In genomic region chr1:201111156-201111555, GRCh38 we compare ENCODE assay signal across 24 cellular contexts. TPM values are rescaled to one million over a fixed set of nuclear protein-coding genes. Genes with fewer than 3 reads are reported as not detected.
"Had no signal": no experiment of that assay in that cellular context is flagged by ENCODE, and none has a peak within 500 bp of the region (broad histone marks: within the 10 kb centered on the region; RNA-seq: fewer than 3 reads in every experiment).

No MANE protein-coding gene starts in this region.

- H3K36me3 Mint-ChIP-seq: activated CD4-positive, alpha-beta memory T cell treated with anti-CD3 and anti-CD28 coated beads for 36 hours; activated naive CD4-positive, alpha-beta T cell treated with anti-CD3 and anti-CD28 coated beads, Interleukin-2, amount 10 ng/mL, durations not matched to agents 7 days and 5 days; activated naive CD8-positive, alpha-beta T cell treated with anti-CD3 and anti-CD28 coated beads, Interleukin-2, amount 10 ng/mL, durations not matched to agents 7 days and 5 days had no signal

- H3K36me3 ChIP-seq: adrenal gland had no signal

- H3K4me3 Mint-ChIP-seq: activated B cell treated with CpG ODN at 0.5 μM for 24 hours; activated CD4-positive, alpha-beta memory T cell treated with anti-CD3 and anti-CD28 coated beads for 36 hours; activated CD4-positive, alpha-beta T cell treated with anti-CD3 and anti-CD28 coated beads, Interleukin-2, amount 10 ng/mL, durations not matched to agents 7 days and 5 days; activated naive CD4-positive, alpha-beta T cell treated with anti-CD3 and anti-CD28 coated beads, Interleukin-2, amount 10 ng/mL, durations not matched to agents 7 days and 5 days; activated naive CD8-positive, alpha-beta T cell treated with anti-CD3 and anti-CD28 coated beads, Interleukin-2, amount 10 ng/mL, durations not matched to agents 7 days and 5 days; activated T-cell treated with anti-CD3 and anti-CD28 coated beads, Interleukin-2, amount 50 U/mL, for 4 hours; T-helper 1 cell treated with Interleukin-12 subunit alpha and Interleukin-12 subunit beta and Interleukin-4 antibody, amounts not matched to agents 30 μg/mL and 1 μg/mL, for 36 hours had no signal

- H3K27me3 Mint-ChIP-seq: activated CD4-positive, alpha-beta memory T cell treated with anti-CD3 and anti-CD28 coated beads for 36 hours had no signal

- H3K27ac ChIP-seq: adrenal gland had no signal

- H3K9me3 Mint-ChIP-seq: activated B cell treated with CpG ODN at 0.5 μM for 24 hours; activated CD4-positive, alpha-beta memory T cell treated with anti-CD3 and anti-CD28 coated beads for 36 hours; activated CD4-positive, alpha-beta T cell treated with anti-CD3 and anti-CD28 coated beads, Interleukin-2, amount 10 ng/mL, durations not matched to agents 7 days and 5 days; activated naive CD4-positive, alpha-beta T cell treated with anti-CD3 and anti-CD28 coated beads, Interleukin-2, amount 10 ng/mL, durations not matched to agents 7 days and 5 days; activated naive CD8-positive, alpha-beta T cell treated with anti-CD3 and anti-CD28 coated beads, Interleukin-2, amount 10 ng/mL, durations not matched to agents 7 days and 5 days; activated T-cell treated with anti-CD3 and anti-CD28 coated beads, Interleukin-2, amount 50 U/mL, for 4 hours; T-helper 1 cell treated with Interleukin-12 subunit alpha and Interleukin-12 subunit beta and Interleukin-4 antibody, amounts not matched to agents 30 μg/mL and 1 μg/mL, for 36 hours had no signal

- H3K27ac Mint-ChIP-seq: activated B cell treated with CpG ODN at 0.5 μM for 24 hours; activated CD4-positive, alpha-beta memory T cell treated with anti-CD3 and anti-CD28 coated beads for 36 hours; activated CD4-positive, alpha-beta T cell treated with anti-CD3 and anti-CD28 coated beads, Interleukin-2, amount 10 ng/mL, durations not matched to agents 7 days and 5 days; activated naive CD4-positive, alpha-beta T cell treated with anti-CD3 and anti-CD28 coated beads, Interleukin-2, amount 10 ng/mL, durations not matched to agents 7 days and 5 days; activated naive CD8-positive, alpha-beta T cell treated with anti-CD3 and anti-CD28 coated beads, Interleukin-2, amount 10 ng/mL, durations not matched to agents 7 days and 5 days; T-helper 1 cell treated with Interleukin-12 subunit alpha and Interleukin-12 subunit beta and Interleukin-4 antibody, amounts not matched to agents 30 μg/mL and 1 μg/mL, for 36 hours had no signal

- ATAC-seq: activated T-cell treated with anti-CD3 and anti-CD28 coated beads, Interleukin-2, amount 50 U/mL, for 4 hours; PC-3 had no signal

- FAIRE-seq: RCC 7860 had no signal

- H3K9me3 ChIP-seq: adrenal gland had no signal

- H3K27me3 ChIP-seq: adrenal gland had no signal

- H3K4me3 ChIP-seq: adrenal gland had no signal

- DNase-seq: activated B cell treated with CpG ODN at 0.5 μM for 24 hours; activated CD4-positive, alpha-beta memory T cell treated with anti-CD3 and anti-CD28 coated beads for 36 hours; activated CD4-positive, alpha-beta T cell treated with anti-CD3 and anti-CD28 coated beads, Interleukin-2, amount 10 ng/mL, durations not matched to agents 7 days and 5 days; activated CD8-positive, alpha-beta memory T cell treated with anti-CD3 and anti-CD28 coated beads for 24 hours; activated gamma-delta T cell; activated naive CD4-positive, alpha-beta T cell treated with anti-CD3 and anti-CD28 coated beads, Interleukin-2, amount 10 ng/mL, durations not matched to agents 7 days and 5 days; activated naive CD8-positive, alpha-beta T cell treated with anti-CD3 and anti-CD28 coated beads, Interleukin-2, amount 10 ng/mL, durations not matched to agents 7 days and 5 days; activated T-cell treated with anti-CD3 and anti-CD28 coated beads, Interleukin-2, amount 50 U/mL, for 4 hours; adrenal gland; anterior cingulate cortex; Kasumi-1; KBM-7; NCI-H1105 treated with DMSO at 0.1 percent for 48 hours; NCI-H1436 treated with DMSO at 0.1 percent for 48 hours; NCI-H187; NCI-H2081; NCI-H446; NCI-H524; PC-3; SHP77 treated with DMSO at 0.1 percent for 48 hours; T-helper 9 cell had no signal

RNA-seq across cellular contexts. Expression of gene CACNA1S, which starts 1.1 kb away (rescaled TPM):
- total RNA-seq: activated B cell treated with CpG ODN at 0.5 μM for 24 hours; activated CD4-positive, alpha-beta memory T cell treated with anti-CD3 and anti-CD28 coated beads for 36 hours; activated CD4-positive, alpha-beta T cell treated with anti-CD3 and anti-CD28 coated beads, Interleukin-2, amount 10 ng/mL, durations not matched to agents 7 days and 5 days; activated naive CD8-positive, alpha-beta T cell treated with anti-CD3 and anti-CD28 coated beads, Interleukin-2, amount 10 ng/mL, durations not matched to agents 7 days and 5 days; activated T-cell treated with anti-CD3 and anti-CD28 coated beads, Interleukin-2, amount 50 U/mL, for 4 hours; PC-3; SK-MEL-5 had no signal
- polyA plus RNA-seq: adrenal gland had no signal

RNA-seq across cellular contexts. Expression of gene ASCL5, which starts 15.8 kb away (rescaled TPM):
- total RNA-seq: activated B cell treated with CpG ODN at 0.5 μM for 24 hours; activated CD4-positive, alpha-beta memory T cell treated with anti-CD3 and anti-CD28 coated beads for 36 hours; activated CD4-positive, alpha-beta T cell treated with anti-CD3 and anti-CD28 coated beads, Interleukin-2, amount 10 ng/mL, durations not matched to agents 7 days and 5 days; activated naive CD8-positive, alpha-beta T cell treated with anti-CD3 and anti-CD28 coated beads, Interleukin-2, amount 10 ng/mL, durations not matched to agents 7 days and 5 days; activated T-cell treated with anti-CD3 and anti-CD28 coated beads, Interleukin-2, amount 50 U/mL, for 4 hours; adrenal gland; SK-MEL-5 had no signal
